ENCODE assay signal across 1 cellular context in the genomic region with DNA sequence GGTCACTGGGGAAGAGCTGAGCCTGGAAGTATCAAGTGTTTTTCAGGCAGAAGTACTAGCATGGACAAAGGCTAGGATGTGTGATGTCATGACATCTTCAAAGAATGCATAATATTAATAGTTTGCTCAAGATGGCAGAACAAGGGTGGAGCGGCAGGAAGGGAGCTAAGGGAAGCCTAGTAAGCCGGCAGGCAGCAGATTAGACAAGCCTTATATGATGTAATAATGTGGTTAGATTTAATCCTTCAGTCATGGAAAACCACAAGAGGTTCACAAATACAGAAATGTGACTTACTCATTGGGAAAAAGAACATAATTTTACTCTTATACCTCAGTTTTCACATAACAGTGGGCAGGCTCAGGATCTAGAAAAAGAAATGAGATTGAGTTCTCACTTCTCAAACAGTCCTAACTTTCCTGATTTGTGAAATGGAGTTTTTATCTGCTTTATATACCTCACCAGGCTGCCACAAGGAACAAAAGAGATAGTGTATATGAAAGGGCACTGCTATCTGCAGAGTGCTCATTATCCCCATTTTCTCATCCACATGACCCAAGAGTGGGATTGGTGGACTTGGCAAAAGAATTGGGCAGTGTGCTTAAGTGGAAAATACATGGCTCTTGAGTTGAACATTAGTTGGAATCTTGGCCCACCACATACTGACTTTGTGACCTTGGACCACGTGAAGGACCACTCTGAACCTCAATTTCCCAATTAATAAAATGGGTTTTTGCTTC.
TF ChIP-seq lines count a peak whose summit lies in the region.

No MANE protein-coding gene starts in this region.

TF ChIP-seq in HepG2, 621 proteins besides CTCF, POLR2A, EP300 and RAD21 (continued from another document):
- no peak for TF ChIP-seq ATRX (CRISPR knock-in tag; IDR thresholded peaks at IDR 0.05; ENCODE audit: borderline replicate concordance)
- TF ChIP-seq, protein P1, sequence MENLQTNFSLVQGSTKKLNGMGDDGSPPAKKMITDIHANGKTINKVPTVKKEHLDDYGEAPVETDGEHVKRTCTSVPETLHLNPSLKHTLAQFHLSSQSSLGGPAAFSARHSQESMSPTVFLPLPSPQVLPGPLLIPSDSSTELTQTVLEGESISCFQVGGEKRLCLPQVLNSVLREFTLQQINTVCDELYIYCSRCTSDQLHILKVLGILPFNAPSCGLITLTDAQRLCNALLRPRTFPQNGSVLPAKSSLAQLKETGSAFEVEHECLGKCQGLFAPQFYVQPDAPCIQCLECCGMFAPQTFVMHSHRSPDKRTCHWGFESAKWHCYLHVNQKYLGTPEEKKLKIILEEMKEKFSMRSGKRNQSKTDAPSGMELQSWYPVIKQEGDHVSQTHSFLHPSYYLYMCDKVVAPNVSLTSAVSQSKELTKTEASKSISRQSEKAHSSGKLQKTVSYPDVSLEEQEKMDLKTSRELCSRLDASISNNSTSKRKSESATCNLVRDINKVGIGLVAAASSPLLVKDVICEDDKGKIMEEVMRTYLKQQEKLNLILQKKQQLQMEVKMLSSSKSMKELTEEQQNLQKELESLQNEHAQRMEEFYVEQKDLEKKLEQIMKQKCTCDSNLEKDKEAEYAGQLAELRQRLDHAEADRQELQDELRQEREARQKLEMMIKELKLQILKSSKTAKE (CRISPR knock-in tag; IDR thresholded peaks at IDR 0.05; ENCODE audit: borderline replicate concordance), result no peak
